ENCODE assay signal across 25 cellular contexts in genomic region chr10:22429146-22429545, GRCh38.
DNase-seq lines count a peak whose midpoint lies in the region; ATAC-seq and TF ChIP-seq lines count a peak whose summit lies in the region.
"Had no signal": no experiment of that assay in that cellular context is flagged by ENCODE, and none has a peak within 500 bp of the region (broad histone marks: within the 10 kb centered on the region; RNA-seq: fewer than 3 reads in every experiment).

No MANE protein-coding gene starts in this region.

- no peak for TF ChIP-seq CTCF in choroid plexus epithelial cell (conservative IDR thresholded peaks at IDR 0.05; ENCODE audit: low read depth, low read length)

- no peaks in the 10 kb centered on the region for H3K36me3 Mint-ChIP-seq in activated CD8-positive, alpha-beta memory T cell treated with anti-CD3 and anti-CD28 coated beads, Interleukin-2, amount 10 ng/mL, durations not matched to agents 7 days and 5 days
- H3K36me3 Mint-ChIP-seq: activated naive CD4-positive, alpha-beta T cell treated with anti-CD3 and anti-CD28 coated beads, Interleukin-2, amount 50 U/mL, for 24 hours; CD8-positive, alpha-beta T cell; stimulated activated memory B cell treated with anti-CD40 and anti-IgM and Interleukin-4, amounts not matched to agents 10 μg/mL and 1 μg/mL and 100 μg/mL, for 72 hours had no signal

- peaks cover 27% of the 10 kb centered on the region for H3K4me1 Mint-ChIP-seq in activated CD8-positive, alpha-beta memory T cell treated with anti-CD3 and anti-CD28 coated beads, Interleukin-2, amount 10 ng/mL, durations not matched to agents 7 days and 5 days
- H3K4me1 Mint-ChIP-seq in stimulated activated naive CD8-positive, alpha-beta T cell treated with anti-CD3 and anti-CD28 coated beads, Interleukin-15, amount 100 ng/mL, for 72 hours: peaks cover 7% of the 10 kb centered on the region

- no peak for ATAC-seq in activated CD8-positive, alpha-beta memory T cell treated with anti-CD3 and anti-CD28 coated beads, Interleukin-2, amount 10 ng/mL, durations not matched to agents 7 days and 5 days
- no peak for ATAC-seq in stimulated activated naive CD8-positive, alpha-beta T cell treated with anti-CD3 and anti-CD28 coated beads, Interleukin-15, amount 100 ng/mL, for 72 hours
- ATAC-seq: CD8-positive, alpha-beta T cell; T-helper 17 cell had no signal

- H3K9me3 Mint-ChIP-seq in activated CD8-positive, alpha-beta memory T cell treated with anti-CD3 and anti-CD28 coated beads, Interleukin-2, amount 10 ng/mL, durations not matched to agents 7 days and 5 days (ENCODE audit: low read depth): no peaks in the 10 kb centered on the region
- no peaks in the 10 kb centered on the region for H3K9me3 Mint-ChIP-seq in stimulated activated naive CD8-positive, alpha-beta T cell treated with anti-CD3 and anti-CD28 coated beads, Interleukin-15, amount 100 ng/mL, for 72 hours
- H3K9me3 Mint-ChIP-seq: activated naive CD4-positive, alpha-beta T cell treated with anti-CD3 and anti-CD28 coated beads, Interleukin-2, amount 50 U/mL, for 24 hours; CD8-positive, alpha-beta T cell; stimulated activated memory B cell treated with anti-CD40 and anti-IgM and Interleukin-4, amounts not matched to agents 10 μg/mL and 1 μg/mL and 100 μg/mL, for 72 hours had no signal

- DNase-seq in EL (peak; percentile 31), HuH-7 (ENCODE audit: low spot score) (peak; percentile 67), choroid plexus epithelial cell (ENCODE audit: low read depth) (peak; percentile 35), renal cortical epithelial cell (ENCODE audit: low read depth) (peak; percentile 31), NCI-H1105 (lab: John Stamatoyannopoulos, UW) (no peak)
- no peak for DNase-seq in activated CD8-positive, alpha-beta memory T cell treated with anti-CD3 and anti-CD28 coated beads, Interleukin-2, amount 10 ng/mL, durations not matched to agents 7 days and 5 days
- DNase-seq in stimulated activated naive CD8-positive, alpha-beta T cell treated with anti-CD3 and anti-CD28 coated beads, Interleukin-15, amount 100 ng/mL, for 72 hours: no peak
- no peak for DNase-seq in activated naive CD4-positive, alpha-beta T cell treated with Interleukin-2 at 50 U/mL for 16 hours
- DNase-seq: activated CD4-positive, alpha-beta T cell treated with anti-CD3 and anti-CD28 coated beads for 4 hours; CD8-positive, alpha-beta T cell; central memory CD4-positive, alpha-beta T cell; DMS79 treated with DMSO at 0.1 percent for 48 hours; H7; lower lobe of right lung; NCI-H1048; NCI-H1930; NCI-H226; NK-92 treated with Interleukin-12 subunit alpha and Interleukin-12 subunit beta, amount 100 ng/mL, for 24 hours; Peyer's patch; T-helper 17 cell had no signal

- H3K27ac Mint-ChIP-seq in activated CD8-positive, alpha-beta memory T cell treated with anti-CD3 and anti-CD28 coated beads, Interleukin-2, amount 10 ng/mL, durations not matched to agents 7 days and 5 days: no peak overlapping the region
- no peak overlapping the region for H3K27ac Mint-ChIP-seq in stimulated activated naive CD8-positive, alpha-beta T cell treated with anti-CD3 and anti-CD28 coated beads, Interleukin-15, amount 100 ng/mL, for 72 hours
- H3K27ac Mint-ChIP-seq: activated naive CD4-positive, alpha-beta T cell treated with anti-CD3 and anti-CD28 coated beads, Interleukin-2, amount 50 U/mL, for 24 hours; CD8-positive, alpha-beta T cell; stimulated activated memory B cell treated with anti-CD40 and anti-IgM and Interleukin-4, amounts not matched to agents 10 μg/mL and 1 μg/mL and 100 μg/mL, for 72 hours; T-helper 17 cell had no signal

- no peak overlapping the region for H3K4me3 ChIP-seq in choroid plexus epithelial cell (ENCODE audit: low read depth, low read length)
- H3K4me3 ChIP-seq: ascending aorta, esophagus muscularis mucosa, lower lobe of right lung, Peyer's patch had no signal

- H3K4me3 Mint-ChIP-seq in activated CD8-positive, alpha-beta memory T cell treated with anti-CD3 and anti-CD28 coated beads, Interleukin-2, amount 10 ng/mL, durations not matched to agents 7 days and 5 days: no peak overlapping the region
- no peak overlapping the region for H3K4me3 Mint-ChIP-seq in stimulated activated naive CD8-positive, alpha-beta T cell treated with anti-CD3 and anti-CD28 coated beads, Interleukin-15, amount 100 ng/mL, for 72 hours
- H3K4me3 Mint-ChIP-seq: activated naive CD4-positive, alpha-beta T cell treated with anti-CD3 and anti-CD28 coated beads, Interleukin-2, amount 50 U/mL, for 24 hours; CD8-positive, alpha-beta T cell; stimulated activated memory B cell treated with anti-CD40 and anti-IgM and Interleukin-4, amounts not matched to agents 10 μg/mL and 1 μg/mL and 100 μg/mL, for 72 hours; T-helper 17 cell had no signal

- CTCF ChIA-PET in activated CD8-positive, alpha-beta memory T cell treated with anti-CD3 and anti-CD28 coated beads, Interleukin-2, amount 10 ng/mL, durations not matched to agents 7 days and 5 days (lab: Charles Lee): interaction anchor here (1.0 to 1.3 kb wide), 3 partner anchors 436 to 561 kb away, joined by 3 to 5 read pairs (median 3); no protein-coding TSS in a partner anchor

- peaks cover 38% of the 10 kb centered on the region for H3K27me3 Mint-ChIP-seq in activated CD8-positive, alpha-beta memory T cell treated with anti-CD3 and anti-CD28 coated beads, Interleukin-2, amount 10 ng/mL, durations not matched to agents 7 days and 5 days
- H3K27me3 Mint-ChIP-seq in stimulated activated naive CD8-positive, alpha-beta T cell treated with anti-CD3 and anti-CD28 coated beads, Interleukin-15, amount 100 ng/mL, for 72 hours: peaks cover 37% of the 10 kb centered on the region
- H3K27me3 Mint-ChIP-seq: progenitor cell of endocrine pancreas had no signal

Comparison
In these comparisons a context has a peak if more than half of its experiments do, and no peak if none do; other contexts are left out.
1. DNase-seq: peak in EL (single experiment), HuH-7 (single experiment), choroid plexus epithelial cell (single experiment) and renal cortical epithelial cell (single experiment); none in activated CD8-positive, alpha-beta memory T cell treated with anti-CD3 and anti-CD28 coated beads, Interleukin-2, amount 10 ng/mL, durations not matched to agents 7 days and 5 days (single experiment), stimulated activated naive CD8-positive, alpha-beta T cell treated with anti-CD3 and anti-CD28 coated beads, Interleukin-15, amount 100 ng/mL, for 72 hours (0 of 2), activated naive CD4-positive, alpha-beta T cell treated with Interleukin-2 at 50 U/mL for 16 hours (single experiment) and NCI-H1105 (single experiment).